In the genomic region with DNA sequence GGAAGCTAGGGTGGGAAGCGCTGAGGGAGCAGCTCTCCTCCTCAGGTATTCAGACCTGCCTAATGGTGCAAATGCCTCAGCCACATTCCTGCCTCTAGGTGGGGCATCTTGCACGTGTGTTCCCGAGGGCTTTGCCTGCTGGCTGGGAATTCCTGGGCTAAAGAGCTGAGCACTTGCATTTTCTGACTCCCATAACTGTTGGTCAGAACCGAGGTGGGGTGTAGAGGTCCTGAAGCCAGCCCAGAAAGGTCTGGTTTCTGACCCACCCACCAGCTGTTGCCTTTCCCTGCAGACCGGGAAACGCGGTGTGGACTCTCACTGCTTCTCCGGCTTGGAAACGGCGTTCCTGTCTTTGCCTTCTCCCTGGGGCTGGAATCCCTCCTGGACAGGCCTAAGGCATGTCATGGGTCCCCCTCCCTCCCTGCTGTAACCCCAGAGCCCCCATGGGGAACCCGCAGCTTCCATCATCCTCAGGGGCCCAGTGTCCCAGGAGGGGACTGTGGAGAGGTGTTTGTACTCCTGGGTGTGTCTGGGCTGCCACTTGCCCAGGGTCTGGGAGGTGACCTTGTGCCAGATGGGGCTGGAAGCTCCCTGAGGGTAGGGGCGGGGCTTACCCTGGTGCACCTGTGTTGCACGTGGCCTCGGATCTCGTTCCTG, we compare ENCODE assay signal across 8 cellular contexts. TPM values are rescaled to one million over a fixed set of nuclear protein-coding genes. Genes with fewer than 3 reads are reported as not detected.
A peak's percentile ranks its signal among the peaks of the same experiment; 100 is the strongest.
DNase-seq lines count a peak whose midpoint lies in the region; ATAC-seq and TF ChIP-seq lines count a peak whose summit lies in the region.

No MANE protein-coding gene starts in this region.

- H2AK5ac ChIP-seq in IMR-90 (ENCODE audit: low read depth, low read length), result peak overlapping the region; percentile 76

- H2BK5ac ChIP-seq in IMR-90 (ENCODE audit: low read depth, low read length, poor library complexity, severe bottlenecking), result no peak overlapping the region

- H3K9ac ChIP-seq in IMR-90 (ENCODE audit: low read depth, low read length), result no peak overlapping the region

- peak overlapping the region; percentile 75; the same call in 1 of the 2 replicates for H2BK20ac ChIP-seq in IMR-90 (ENCODE audit: low read depth, low read length)

- no peak overlapping the region for H3K23ac ChIP-seq in IMR-90 (ENCODE audit: low read depth, low read length)

- BruUV-seq in IMR-90 (replicated peaks; lab: Mats Ljungman, UMichigan), result no TSS peak

- CTCF ChIA-PET in IMR-90 (lab: Yijun Ruan, JAX), result interaction anchor here (0.5 to 1.5 kb wide), 17 partner anchors 9 to 674 kb away, joined by 3 to 6 read pairs (median 3); a partner anchor contains a TSS
- CTCF ChIA-PET in CD8-positive, alpha-beta T cell (lab: Charles Lee), result no interaction called here

- no peaks in the 10 kb centered on the region for H3K36me3 Mint-ChIP-seq in CD8-positive, alpha-beta T cell

- peak overlapping the region; percentile 77; the same call in 1 of the 2 replicates for H3K14ac ChIP-seq in IMR-90 (replicated peaks; ENCODE audit: low read depth, low read length)

- H3K27me3 ChIP-seq in IMR-90 (ENCODE audit: control insufficient read depth, insufficient read depth, low read length), result no peaks in the 10 kb centered on the region
- H3K27me3 ChIP-seq in right atrium auricular region, result no peaks in the 10 kb centered on the region
- no peaks in the 10 kb centered on the region for H3K27me3 ChIP-seq in sigmoid colon
- no peaks in the 10 kb centered on the region for H3K27me3 ChIP-seq in CD8-positive, alpha-beta T cell (ENCODE audit: insufficient read depth, low read length)

- DNase-seq in Caki2 (ENCODE audit: low read depth) (peak; percentile 71), IMR-90 (peak; percentile 70), right atrium auricular region (ENCODE audit: low spot score) (peak; percentile 70), sigmoid colon (no peak), occipital lobe (lab: John Stamatoyannopoulos, UW) (no peak)
- DNase-seq in CD8-positive, alpha-beta T cell, result no peak
- no peak for DNase-seq in activated naive CD4-positive, alpha-beta T cell treated with anti-CD3 and anti-CD28 coated beads, Interleukin-2, amount 50 U/mL, for 16 hours

- peak overlapping the region; percentile 21; the same call in 1 of the 2 replicates for H4K91ac ChIP-seq in IMR-90 (ENCODE audit: insufficient read depth, low read depth, low read length)

- H3K9me3 Mint-ChIP-seq in CD8-positive, alpha-beta T cell, result peaks cover 10% of the 10 kb centered on the region

- H3K4me3 Mint-ChIP-seq in CD8-positive, alpha-beta T cell, result no peak overlapping the region

- POLR2A ChIA-PET in IMR-90 (lab: Charles Lee; ENCODE audit: unreplicated experiment), result no interaction called here
- POLR2A ChIA-PET in CD8-positive, alpha-beta T cell (lab: Charles Lee), result interaction anchor here (0.6 kb wide), 1 partner anchor 165 kb away, joined by 3 read pairs; no protein-coding TSS in a partner anchor

- H2AK9ac ChIP-seq in IMR-90 (replicated peaks; ENCODE audit: low read depth, low read length, poor library complexity), result peak overlapping the region; percentile 93

- WGBS in IMR-90 (ENCODE audit: extremely low coverage in 2 of 2, insufficient read length in 1 of 2), 2 experiments, result no CpG with 5 or more reads among the region's 15 CpGs
- 37 to 62% methylated on average over 15 of the region's 15 CpGs for WGBS in sigmoid colon, 2 donors

- H3K27me3 Mint-ChIP-seq in CD8-positive, alpha-beta T cell (ENCODE audit: low read depth), result no peaks in the 10 kb centered on the region

- H4K8ac ChIP-seq in IMR-90 (ENCODE audit: low read depth in 2 of 2, low read length in 2 of 2), result peak overlapping the region in 1 of 2 experiments; percentile 82; a peak in 1 of 4 replicates

- no peak for TF ChIP-seq POLR2A in IMR-90 (IDR thresholded peaks at IDR 0.05; ENCODE audit: low read depth, low read length)
- TF ChIP-seq POLR2A in sigmoid colon (IDR thresholded peaks at IDR 0.05), result no peak

- H3K4me3 ChIP-seq in IMR-90 (ENCODE audit: insufficient read depth, low read depth, low read length), result no peak overlapping the region
- H3K4me3 ChIP-seq in WI38 (ENCODE audit: low read depth, low read length), result no peak overlapping the region
- H3K4me3 ChIP-seq in right atrium auricular region, result no peak overlapping the region
- no peak overlapping the region for H3K4me3 ChIP-seq in sigmoid colon
- no peak overlapping the region for H3K4me3 ChIP-seq in CD8-positive, alpha-beta T cell (ENCODE audit: low read depth, low read length)

- H3K27ac Mint-ChIP-seq in CD8-positive, alpha-beta T cell, result no peak overlapping the region

- peak overlapping the region; percentile 67 for H2BK120ac ChIP-seq in IMR-90 (ENCODE audit: low read depth, low read length)

- in situ Hi-C loops in Caki2 (cut with HindIII; ENCODE audit: low pct_unique_long_range_greater_than_20kb, low sequenced_read_pairs) (no loop called here), IMR-90 (cut with MboI; ENCODE audit: low sequenced_read_pairs) (no loop called here)

- H3K79me1 ChIP-seq in IMR-90 (ENCODE audit: low read depth in 1 of 2, low read length in 2 of 2), result no peaks in the 10 kb centered on the region

- H4K5ac ChIP-seq in IMR-90 (ENCODE audit: low read depth, low read length), result no peak overlapping the region

- no peak overlapping the region for H3K4me2 ChIP-seq in IMR-90 (ENCODE audit: low read depth, low read length)

- no peaks in the 10 kb centered on the region for H4K20me1 ChIP-seq in IMR-90 (ENCODE audit: insufficient read depth, low read length)

- H2AFZ ChIP-seq in IMR-90 (replicated peaks; ENCODE audit: low read length, poor library complexity), result peak overlapping the region; percentile 90

- no peaks in the 10 kb centered on the region for H3K9me1 ChIP-seq in IMR-90 (ENCODE audit: insufficient read depth, low read length)

- no peaks in the 10 kb centered on the region for H3K36me3 ChIP-seq in IMR-90 (ENCODE audit: control insufficient read depth, insufficient read depth, low read length)
- no peaks in the 10 kb centered on the region for H3K36me3 ChIP-seq in right atrium auricular region
- H3K36me3 ChIP-seq in sigmoid colon, result peaks cover 0 to 9% (median 2%) of the 10 kb centered on the region in 4 donors
- H3K36me3 ChIP-seq in CD8-positive, alpha-beta T cell (ENCODE audit: insufficient read depth, low read length), result no peaks in the 10 kb centered on the region

- no peaks in the 10 kb centered on the region for H3K4me1 ChIP-seq in IMR-90 (ENCODE audit: control insufficient read depth, insufficient read depth, low read length)
- H3K4me1 ChIP-seq in right atrium auricular region, result peaks cover 0 to 23% of the 10 kb centered on the region in 2 donors
- peaks cover 0 to 15% (median 7%) of the 10 kb centered on the region in 4 donors for H3K4me1 ChIP-seq in sigmoid colon
- peaks cover 16% of the 10 kb centered on the region for H3K4me1 ChIP-seq in CD8-positive, alpha-beta T cell (ENCODE audit: insufficient read depth, low read length)

- peak; percentile 92 for ATAC-seq in IMR-90 (ENCODE audit: low read depth)
- ATAC-seq in CD8-positive, alpha-beta T cell, result no peak

- H3K9me3 ChIP-seq in IMR-90 (ENCODE audit: control insufficient read depth, insufficient read depth, low read length) (peaks cover 3% of the 10 kb centered on the region), right atrium auricular region (peaks cover 0 to 12% of the 10 kb centered on the region in 2 donors), sigmoid colon (no peaks in the 10 kb centered on the region)
- H3K9me3 ChIP-seq in CD8-positive, alpha-beta T cell (ENCODE audit: low read length), result no peaks in the 10 kb centered on the region

- peak overlapping the region; percentile 37; the same call in 1 of the 3 replicates for H2BK15ac ChIP-seq in IMR-90 (ENCODE audit: low read depth, low read length)

- TF ChIP-seq CTCF in IMR-90 (conservative IDR thresholded peaks at IDR 0.05; ENCODE audit: low read depth, low read length), result peak; percentile 86
- TF ChIP-seq CTCF in WI38 (IDR thresholded peaks at IDR 0.05; ENCODE audit: low read depth, low read length), result peak; percentile 75
- TF ChIP-seq CTCF in right atrium auricular region (IDR thresholded peaks at IDR 0.05), result peak; percentile 85 to 90
- peak; percentile 55 to 84 (median 78) for TF ChIP-seq CTCF in sigmoid colon (IDR thresholded peaks at IDR 0.05)
- TF ChIP-seq CTCF in CD8-positive, alpha-beta T cell (IDR thresholded peaks at IDR 0.05), result no peak

- intact Hi-C loops in IMR-90 (cut with micrococcal nuclease) (loop anchor here (1.0 to 10.0 kb wide), 3 partner anchors 35 to 510 kb away; a partner anchor contains a TSS), sigmoid colon (cut with DNase I) (loop anchor here (2.0 kb wide), 1 partner anchor 511 kb away; no protein-coding TSS in a partner anchor)
- intact Hi-C loops in CD8-positive, alpha-beta T cell (cut with DNase I, micrococcal nuclease), result no loop called here

- H3K4me1 Mint-ChIP-seq in CD8-positive, alpha-beta T cell (ENCODE audit: low read depth), result peaks cover 9% of the 10 kb centered on the region

- no peak overlapping the region for H3K56ac ChIP-seq in IMR-90 (ENCODE audit: extremely low read depth, insufficient read depth, low read length)

- TF ChIP-seq RAD21 in IMR-90 (IDR thresholded peaks at IDR 0.05; ENCODE audit: low read length), result peak; percentile 86

- H3K27ac ChIP-seq in IMR-90 (ENCODE audit: insufficient read depth, low read length), result no peak overlapping the region
- peak overlapping the region; percentile 4 to 58 for H3K27ac ChIP-seq in right atrium auricular region
- H3K27ac ChIP-seq in sigmoid colon, result no peak overlapping the region
- no peak overlapping the region for H3K27ac ChIP-seq in CD8-positive, alpha-beta T cell (ENCODE audit: low read depth, low read length)

- peak overlapping the region; percentile 56 for H3K4ac ChIP-seq in IMR-90 (ENCODE audit: low read depth, low read length)

- TF ChIP-seq EP300 in sigmoid colon (IDR thresholded peaks at IDR 0.05), result no peak

- dilution Hi-C loops in IMR-90 (cut with HindIII; ENCODE audit: low sequenced_read_pairs, unreplicated experiment), result no loop called here

- H3K18ac ChIP-seq in IMR-90 (ENCODE audit: low read depth, low read length), result no peak overlapping the region

TF ChIP-seq in IMR-90, 13 proteins besides CTCF, POLR2A, EP300 and RAD21 (continues in another document):
- peak; percentile 37; the same call in 1 of the 2 replicates for TF ChIP-seq MAZ (IDR thresholded peaks at IDR 0.05; ENCODE audit: borderline replicate concordance, low read depth, low read length)
- no peak for TF ChIP-seq CEBPB (IDR thresholded peaks at IDR 0.05; ENCODE audit: low read depth, low read length)
- TF ChIP-seq BHLHE40 (IDR thresholded peaks at IDR 0.05; ENCODE audit: low read depth, low read length), result peak; percentile 91

RNA-seq across cellular contexts. Expression of a gene that starts 24.0 kb away (rescaled TPM):
- total RNA-seq in Caki2 (2014; rRNA removed; shearing (Covaris generic); ENCODE audit: low replicate concordance), result not detected in 2 replicates
- total RNA-seq in IMR-90 (2012; rRNA removed), result under 0.01 and 0.28 TPM in 2 replicates
- 0.05 and 0.07 TPM in 2 replicates for polyA plus RNA-seq in IMR-90 (2012; rRNA removed)
- 0.02 and 0.03 TPM in 2 replicates for polyA plus RNA-seq in IMR-90 (2012; cell fraction: cytosol; rRNA removed)
- polyA plus RNA-seq in IMR-90 (2012; cell fraction: nucleus; rRNA removed; ENCODE audit: low replicate concordance), result 0.56 and 0.64 TPM in 2 replicates
- total RNA-seq in right atrium auricular region, result under 1 TPM in 1 of 2 donors, not detected in 1; 0.35 TPM
- total RNA-seq in sigmoid colon, result 1 to 10 TPM; 1.1 to 5.4 (median 2.8) TPM
- polyA plus RNA-seq in sigmoid colon, result under 1 TPM in 1 of 3 donors, not detected in 2; 0.19 TPM
- total RNA-seq in occipital lobe, result 0.78 TPM
- not detected for total RNA-seq in CD8-positive, alpha-beta T cell

Comparison
In these comparisons a context has a peak if more than half of its experiments do, and no peak if none do; other contexts are left out.
1. DNase-seq: peak in Caki2 (single experiment), IMR-90 (single experiment) and right atrium auricular region (single experiment); none in sigmoid colon (single experiment), occipital lobe (single experiment), CD8-positive, alpha-beta T cell (0 of 7) and activated naive CD4-positive, alpha-beta T cell treated with anti-CD3 and anti-CD28 coated beads, Interleukin-2, amount 50 U/mL, for 16 hours (single experiment).
2. H3K27ac ChIP-seq: peak in right atrium auricular region (2 of 2); none in IMR-90 (single experiment), sigmoid colon (0 of 4) and CD8-positive, alpha-beta T cell (single experiment).
3. intact Hi-C loops: an anchor here in IMR-90 (1.0 to 10.0 kb wide) and sigmoid colon (2.0 kb wide); none called in CD8-positive, alpha-beta T cell.